17 cellular contexts compared by ENCODE assay signal in the genomic region with DNA sequence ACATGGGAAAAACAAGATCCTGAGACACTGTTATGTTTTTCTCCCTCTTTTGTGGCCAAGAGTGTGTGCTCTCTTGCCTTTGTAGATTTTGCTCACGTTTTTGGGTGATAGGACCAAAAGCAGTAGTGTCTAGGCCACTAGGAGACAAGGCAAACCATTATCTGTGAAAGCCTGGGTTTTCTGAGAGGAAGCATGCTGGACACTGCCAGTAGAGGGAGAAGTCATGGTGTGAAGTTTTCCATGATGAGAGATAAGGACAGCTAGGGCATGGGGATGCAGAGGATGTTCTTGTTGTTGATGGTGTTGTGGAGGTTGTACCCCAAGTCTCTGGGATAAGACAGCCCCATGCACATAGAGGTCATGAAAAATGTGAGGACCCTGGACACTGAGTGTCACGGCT.
"Had no signal": no experiment of that assay in that cellular context is flagged by ENCODE, and none has a peak within 500 bp of the region (broad histone marks: within the 10 kb centered on the region; RNA-seq: fewer than 3 reads in every experiment).

No MANE protein-coding gene starts in this region.

- H3K27me3 Mint-ChIP-seq: activated CD8-positive, alpha-beta memory T cell treated with anti-CD3 and anti-CD28 coated beads, Interleukin-2, amount 10 ng/mL, durations not matched to agents 7 days and 5 days had no signal

- H3K4me3 ChIP-seq: heart left ventricle, left lung, ovary, stomach, thoracic aorta had no signal

- H3K27ac ChIP-seq: foreskin keratinocyte, heart left ventricle, left lung, ovary, stomach, thoracic aorta had no signal

- H3K36me3 Mint-ChIP-seq: activated CD8-positive, alpha-beta memory T cell treated with anti-CD3 and anti-CD28 coated beads, Interleukin-2, amount 10 ng/mL, durations not matched to agents 7 days and 5 days; activated naive CD8-positive, alpha-beta T cell had no signal

- H3K4me3 Mint-ChIP-seq: activated CD8-positive, alpha-beta memory T cell treated with anti-CD3 and anti-CD28 coated beads, Interleukin-2, amount 10 ng/mL, durations not matched to agents 7 days and 5 days; activated naive CD8-positive, alpha-beta T cell; activated T-cell treated with anti-CD3 and anti-CD28 coated beads, Interleukin-2, amount 50 U/mL, for 24 hours; nephron progenitor cell; T-helper 2 cell treated with Interferon-gamma antibody and Interleukin-4, amounts not matched to agents 5 μg/mL and 100 μg/mL, for 36 hours had no signal

- H3K36me3 ChIP-seq: heart left ventricle, left lung, ovary, stomach, thoracic aorta had no signal

- ATAC-seq: activated CD4-positive, CD25-positive, alpha-beta regulatory T cell treated with anti-CD3 and anti-CD28 coated beads, Interleukin-2, amount 50 U/mL, for 24 hours; activated CD8-positive, alpha-beta memory T cell treated with anti-CD3 and anti-CD28 coated beads, Interleukin-2, amount 10 ng/mL, durations not matched to agents 7 days and 5 days; foreskin keratinocyte; heart left ventricle; left lung had no signal

- H3K27ac Mint-ChIP-seq: activated CD8-positive, alpha-beta memory T cell treated with anti-CD3 and anti-CD28 coated beads, Interleukin-2, amount 10 ng/mL, durations not matched to agents 7 days and 5 days; activated naive CD8-positive, alpha-beta T cell; activated T-cell treated with anti-CD3 and anti-CD28 coated beads, Interleukin-2, amount 50 U/mL, for 24 hours; nephron progenitor cell; T-helper 2 cell treated with Interferon-gamma antibody and Interleukin-4, amounts not matched to agents 5 μg/mL and 100 μg/mL, for 36 hours had no signal

- H3K4me1 Mint-ChIP-seq: activated CD8-positive, alpha-beta memory T cell treated with anti-CD3 and anti-CD28 coated beads, Interleukin-2, amount 10 ng/mL, durations not matched to agents 7 days and 5 days had no signal

- H3K4me1 ChIP-seq: foreskin keratinocyte, left lung had no signal

- H3K27me3 ChIP-seq: foreskin keratinocyte, ovary had no signal

- H3K9me3 ChIP-seq: heart left ventricle, ovary, stomach, thoracic aorta had no signal

- DNase-seq: activated CD4-positive, alpha-beta T cell treated with anti-CD3 and anti-CD28 coated beads, Interleukin-2, amount 50 U/mL, for 48 hours; activated CD8-positive, alpha-beta memory T cell treated with anti-CD3 and anti-CD28 coated beads, Interleukin-2, amount 10 ng/mL, durations not matched to agents 7 days and 5 days; activated effector memory CD4-positive, alpha-beta T cell treated with anti-CD3 and anti-CD28 coated beads, Interleukin-2, amount 50 U/mL, for 16 hours; activated T-cell treated with anti-CD3 and anti-CD28 coated beads, Interleukin-2, amount 50 U/mL, for 24 hours; amygdala; foreskin keratinocyte; heart left ventricle; left lung; mesenchymal stem cell; nephron progenitor cell; ovary; stimulated activated CD4-positive, alpha-beta T cell treated with anti-CD3 and anti-CD28 coated beads, Interleukin-4, amount 100 ng/mL, for 4 hours; stomach had no signal

- H3K9me3 Mint-ChIP-seq: activated T-cell treated with anti-CD3 and anti-CD28 coated beads, Interleukin-2, amount 50 U/mL, for 24 hours; nephron progenitor cell; T-helper 2 cell treated with Interferon-gamma antibody and Interleukin-4, amounts not matched to agents 5 μg/mL and 100 μg/mL, for 36 hours had no signal
